1 cellular context compared by ENCODE assay signal in genomic region chr4:86569103-86569870, GRCh38.
A peak's percentile ranks its signal among the peaks of the same experiment; 100 is the strongest.
TF ChIP-seq lines count a peak whose summit lies in the region.

No MANE protein-coding gene starts in this region.

TF ChIP-seq in HepG2, 621 proteins besides CTCF, POLR2A, EP300 and RAD21:
- TF ChIP-seq BRCA1 (CRISPR knock-in tag; IDR thresholded peaks at IDR 0.05) (no peak), MNT (IDR thresholded peaks at IDR 0.05) (peak; percentile 57), TGIF2 (CRISPR knock-in tag; IDR thresholded peaks at IDR 0.05) (no peak)
